ENCODE assay signal across 16 cellular contexts in the genomic region with DNA sequence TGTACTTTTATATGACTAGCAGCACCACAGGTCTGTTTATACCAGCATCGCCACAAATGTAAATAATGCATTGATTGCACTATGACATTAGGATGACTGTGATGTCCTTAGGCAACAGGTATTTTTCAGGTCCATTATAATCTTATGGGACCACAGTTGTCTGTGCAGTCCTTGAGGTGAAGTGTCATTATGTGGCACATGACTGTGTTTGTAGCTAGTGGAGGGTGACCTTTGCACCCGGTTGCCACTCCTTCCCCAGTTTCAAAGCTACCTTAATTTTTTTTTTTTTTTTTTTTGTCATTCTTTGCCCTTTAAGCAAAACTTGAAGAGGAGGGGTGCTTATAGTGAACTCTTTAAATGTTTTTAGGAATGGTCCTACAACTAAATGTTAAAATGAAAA.
DNase-seq lines count a peak whose midpoint lies in the region; ATAC-seq and TF ChIP-seq lines count a peak whose summit lies in the region.
"Had no signal": no experiment of that assay in that cellular context is flagged by ENCODE, and none has a peak within 500 bp of the region (broad histone marks: within the 10 kb centered on the region; RNA-seq: fewer than 3 reads in every experiment).

No MANE protein-coding gene starts in this region.

- no peak overlapping the region for H3K4me3 ChIP-seq in PC-3 (ENCODE audit: low read length)
- no peak overlapping the region for H3K4me3 ChIP-seq in hepatocyte
- no peak overlapping the region for H3K4me3 ChIP-seq in transverse colon
- H3K4me3 ChIP-seq: BLaER1 had no signal

- BruUV-seq in PC-3 (replicated peaks; lab: Mats Ljungman, UMichigan): no TSS peak

- ATAC-seq in PC-3: peak; percentile 24; the same call in 1 of the 2 replicates
- ATAC-seq in HG02763 (IDR thresholded peaks at IDR 0.05; ENCODE audit: unreplicated experiment): no peak

- no peak for TF ChIP-seq EP300 in transverse colon (IDR thresholded peaks at IDR 0.05; ENCODE audit: low read depth)

- DNase-seq in NCI-H1417 (lab: John Stamatoyannopoulos, UW): peak in 2 of 3 experiments; percentile 13 to 26
- no peak for DNase-seq in NCI-H1417 treated with DMSO at 0.1 percent for 48 hours (lab: John Stamatoyannopoulos, UW)
- peak; percentile 38 for DNase-seq in PC-3
- peak; percentile 33 for DNase-seq in hepatocyte (ENCODE audit: low spot score)
- peak; percentile 44 for DNase-seq in transverse colon
- DNase-seq in NCI-H1092 treated with DMSO at 0.1 percent for 48 hours (lab: John Stamatoyannopoulos, UW): no peak
- DNase-seq in NCI-H1436 (lab: John Stamatoyannopoulos, UW): no peak
- DNase-seq: 8988T; AML-193; CD8-positive, alpha-beta memory T cell; DMS79; GOT3; H9 had no signal

- H3K27me3 ChIP-seq in PC-3 (ENCODE audit: low read length) (no peaks in the 10 kb centered on the region), hepatocyte (no peaks in the 10 kb centered on the region), transverse colon (no peaks in the 10 kb centered on the region)
- H3K27me3 ChIP-seq: BLaER1 had no signal

- no peak for TF ChIP-seq CTCF in PC-3 (conservative IDR thresholded peaks at IDR 0.05; ENCODE audit: low read depth, low read length)
- TF ChIP-seq CTCF in hepatocyte (IDR thresholded peaks at IDR 0.05; ENCODE audit: poor library complexity): no peak
- TF ChIP-seq CTCF in transverse colon (IDR thresholded peaks at IDR 0.05): no peak

- H3K27ac ChIP-seq in PC-3 (ENCODE audit: low read length): no peak overlapping the region
- peak overlapping the region; percentile 29 for H3K27ac ChIP-seq in hepatocyte
- H3K27ac ChIP-seq in transverse colon: no peak overlapping the region
- H3K27ac ChIP-seq: BLaER1, HL-60 had no signal

- H4K20me1 ChIP-seq in PC-3 (ENCODE audit: low read length): no peaks in the 10 kb centered on the region
- H4K20me1 ChIP-seq in hepatocyte (ENCODE audit: insufficient read depth, poor library complexity, severe bottlenecking): no peaks in the 10 kb centered on the region
- H4K20me1 ChIP-seq: BLaER1 had no signal

- no peak overlapping the region for H3K9ac ChIP-seq in PC-3 (ENCODE audit: low read length)
- H3K9ac ChIP-seq: BLaER1 had no signal

- H3K36me3 ChIP-seq in PC-3 (ENCODE audit: low read depth, low read length) (no peaks in the 10 kb centered on the region), hepatocyte (replicated peaks; ENCODE audit: insufficient read depth, low read depth) (no peaks in the 10 kb centered on the region), transverse colon (no peaks in the 10 kb centered on the region)
- H3K36me3 ChIP-seq: BLaER1 had no signal

- no peaks in the 10 kb centered on the region for H3K9me3 ChIP-seq in PC-3 (ENCODE audit: low read length)
- no peaks in the 10 kb centered on the region for H3K9me3 ChIP-seq in hepatocyte (ENCODE audit: low read depth)
- H3K9me3 ChIP-seq in transverse colon: no peaks in the 10 kb centered on the region
- H3K9me3 ChIP-seq: BLaER1 had no signal

- no peak for TF ChIP-seq POLR2A in transverse colon (IDR thresholded peaks at IDR 0.05)

- in situ Hi-C loops in transverse colon (cut with MboI; ENCODE audit: low pct_ligation_motif_present in 1 of 4, low pct_unique_long_range_greater_than_20kb in 1 of 4, low sequenced_read_pairs in 3 of 4): no loop called here

- intact Hi-C loops in PC-3 (cut with micrococcal nuclease) (no loop called here), transverse colon (cut with DNase I; ENCODE audit: low total_unique reads) (no loop called here)

- no peaks in the 10 kb centered on the region for H3F3A ChIP-seq in PC-3 (ENCODE audit: low read length, unreplicated experiment)

- H2AFZ ChIP-seq in PC-3 (ENCODE audit: low read length): no peak overlapping the region
- no peak overlapping the region for H2AFZ ChIP-seq in hepatocyte

- H3K4me2 ChIP-seq in PC-3 (ENCODE audit: low read length) (no peak overlapping the region), hepatocyte (no peak overlapping the region)
- H3K4me2 ChIP-seq: BLaER1 had no signal

- 69% methylated on average over 2 of the region's 2 CpGs for WGBS in hepatocyte (ENCODE audit: low lambda C conversion rate, missing lambda C conversion rate)
- 37 to 40% methylated on average over 2 of the region's 2 CpGs for WGBS in transverse colon (ENCODE audit: low coverage in 1 of 2), 2 donors

- H3K79me2 ChIP-seq in PC-3 (ENCODE audit: low read length): no peaks in the 10 kb centered on the region
- no peaks in the 10 kb centered on the region for H3K79me2 ChIP-seq in hepatocyte

- H3K9me2 ChIP-seq in PC-3 (replicated peaks; ENCODE audit: low read length) (no peaks in the 10 kb centered on the region), hepatocyte (replicated peaks; ENCODE audit: insufficient read depth) (no peaks in the 10 kb centered on the region)

- POLR2A ChIA-PET in PC-3 (lab: Charles Lee; ENCODE audit: unreplicated experiment): no interaction called here

- H3K4me1 ChIP-seq in PC-3 (ENCODE audit: insufficient read depth, low read length) (no peaks in the 10 kb centered on the region), hepatocyte (ENCODE audit: insufficient read depth) (no peaks in the 10 kb centered on the region), transverse colon (peaks cover 0 to 6% (median 0%) of the 10 kb centered on the region in 4 donors)

- CTCF ChIA-PET in PC-3 (lab: Charles Lee): no interaction called here

Comparison
In these comparisons a context has a peak if more than half of its experiments do, and no peak if none do; other contexts are left out.
1. DNase-seq: peak in NCI-H1417 (2 of 3), PC-3 (single experiment), hepatocyte (single experiment) and transverse colon (single experiment); none in NCI-H1417 treated with DMSO at 0.1 percent for 48 hours (single experiment), NCI-H1092 treated with DMSO at 0.1 percent for 48 hours (single experiment) and NCI-H1436 (single experiment).